Comparison of ENCODE assay signal across 1 cellular context in genomic region chr17:44119062-44119461, GRCh38.
TF ChIP-seq lines count a peak whose summit lies in the region.

No MANE protein-coding gene starts in this region.

TF ChIP-seq in H1, 55 proteins besides CTCF, POLR2A, EP300 and RAD21:
- TF ChIP-seq BRCA1 (IDR thresholded peaks at IDR 0.05; ENCODE audit: low read depth, low read length) (no peak), JUN (IDR thresholded peaks at IDR 0.05; ENCODE audit: low read depth, low read length) (no peak), CHD2 (IDR thresholded peaks at IDR 0.05; ENCODE audit: low read length) (no peak)
